1 cellular context compared by ENCODE assay signal in genomic region chr10:3784510-3785250, GRCh38.
TF ChIP-seq lines count a peak whose summit lies in the region.

TSS of gene KLF6 (minus strand) at chr10:3785209. CDS start at chr10:3785014, 195 bp downstream.

TF ChIP-seq in HepG2, 621 proteins besides CTCF, POLR2A, EP300 and RAD21 (continued from another document and continues in another):
- TF ChIP-seq PREB (CRISPR knock-in tag; IDR thresholded peaks at IDR 0.05) = no peak
- no peak for TF ChIP-seq ZNF576 (CRISPR knock-in tag; IDR thresholded peaks at IDR 0.05)
- TF ChIP-seq NR2F1 (CRISPR knock-in tag; IDR thresholded peaks at IDR 0.05) = no peak
- TF ChIP-seq SIN3B (IDR thresholded peaks at IDR 0.05; ENCODE audit: low read length) = no peak
- TF ChIP-seq JUN (CRISPR knock-in tag; IDR thresholded peaks at IDR 0.05) = no peak
- no peak for TF ChIP-seq ZSCAN9 (CRISPR knock-in tag; IDR thresholded peaks at IDR 0.05; ENCODE audit: borderline replicate concordance)
- no peak for TF ChIP-seq HOXA9 (CRISPR knock-in tag; IDR thresholded peaks at IDR 0.05; ENCODE audit: borderline replicate concordance)
- no peak for TF ChIP-seq MXI1 (IDR thresholded peaks at IDR 0.05; ENCODE audit: borderline replicate concordance, low read depth, low read length)
- no peak for TF ChIP-seq HOMEZ (CRISPR knock-in tag; IDR thresholded peaks at IDR 0.05; ENCODE audit: low read depth)
- TF ChIP-seq ZFAT (CRISPR knock-in tag; conservative IDR thresholded peaks at IDR 0.05) = no peak
- TF ChIP-seq THRA (CRISPR knock-in tag; IDR thresholded peaks at IDR 0.05; ENCODE audit: borderline replicate concordance) = no peak
- peak in 1 of 2 experiments; percentile 50; a peak in 1 of 4 replicates for TF ChIP-seq REST (IDR thresholded peaks at IDR 0.05; ENCODE audit: borderline replicate concordance in 1 of 2, low read depth in 1 of 2, low read length in 2 of 2)
- no peak for TF ChIP-seq DPF2 (CRISPR knock-in tag; IDR thresholded peaks at IDR 0.05; ENCODE audit: borderline replicate concordance, low read depth)
- no peak; the same call in 1 of the 2 replicates for TF ChIP-seq ZNF83 (CRISPR knock-in tag; IDR thresholded peaks at IDR 0.05; ENCODE audit: borderline replicate concordance)
- TF ChIP-seq HNRNPK (IDR thresholded peaks at IDR 0.05; ENCODE audit: low read depth, low read length, poor library complexity, severe bottlenecking) = peak; percentile 7
- no peak for TF ChIP-seq NFKBIZ (CRISPR knock-in tag; IDR thresholded peaks at IDR 0.05)
- TF ChIP-seq HNRNPL (IDR thresholded peaks at IDR 0.05; ENCODE audit: low read depth, low read length) = peak; percentile 82; the same call in 1 of the 2 replicates
- peak; percentile 5; the same call in 1 of the 2 replicates for TF ChIP-seq ZNF589 (CRISPR knock-in tag; conservative IDR thresholded peaks at IDR 0.05)
- TF ChIP-seq KAT2B (IDR thresholded peaks at IDR 0.05; ENCODE audit: borderline replicate concordance, low read depth, low read length) = no peak
- TF ChIP-seq ZNF20 (CRISPR knock-in tag; IDR thresholded peaks at IDR 0.05) = no peak
- no peak for TF ChIP-seq POLR2AphosphoS2 (IDR thresholded peaks at IDR 0.05; ENCODE audit: low read depth, low read length)
- 0 out of 2 replicates have a peak, but pooled peaks have one; percentile 9 for TF ChIP-seq ZNF629 (CRISPR knock-in tag; conservative IDR thresholded peaks at IDR 0.05)
- TF ChIP-seq FOXP4 (CRISPR knock-in tag; IDR thresholded peaks at IDR 0.05) = no peak; the same call in 1 of the 2 replicates
- peak; percentile 51; the same call in 1 of the 2 replicates for TF ChIP-seq MED13 (CRISPR knock-in tag; IDR thresholded peaks at IDR 0.05)
- TF ChIP-seq GABPA (IDR thresholded peaks at IDR 0.05; ENCODE audit: low read depth, low read length) = no peak
- no peak for TF ChIP-seq GABPA (CRISPR knock-in tag; IDR thresholded peaks at IDR 0.05; ENCODE audit: low read depth)
- 0 out of 2 replicates have a peak, but pooled peaks have one; percentile 22 for TF ChIP-seq DNMT1 (CRISPR knock-in tag; IDR thresholded peaks at IDR 0.05)
- TF ChIP-seq FIP1L1 (IDR thresholded peaks at IDR 0.05; ENCODE audit: borderline replicate concordance, insufficient read depth, low read depth, low read length) = no peak
- no peak for TF ChIP-seq ZNF75D (CRISPR knock-in tag; IDR thresholded peaks at IDR 0.05; ENCODE audit: borderline replicate concordance)
- 0 out of 2 replicates have a peak, but pooled peaks have one; percentile 15 for TF ChIP-seq KMT2B (CRISPR knock-in tag; IDR thresholded peaks at IDR 0.05)
- TF ChIP-seq GRHL1 (CRISPR knock-in tag; conservative IDR thresholded peaks at IDR 0.05) = no peak
- TF ChIP-seq HMGXB3 (CRISPR knock-in tag; IDR thresholded peaks at IDR 0.05; ENCODE audit: borderline replicate concordance) = 0 out of 2 replicates have a peak, but pooled peaks have one; percentile 8
- no peak for TF ChIP-seq SNAI1 (CRISPR knock-in tag; IDR thresholded peaks at IDR 0.05; ENCODE audit: borderline replicate concordance)
